Comparison of ENCODE assay signal across 21 cellular contexts in the genomic region with DNA sequence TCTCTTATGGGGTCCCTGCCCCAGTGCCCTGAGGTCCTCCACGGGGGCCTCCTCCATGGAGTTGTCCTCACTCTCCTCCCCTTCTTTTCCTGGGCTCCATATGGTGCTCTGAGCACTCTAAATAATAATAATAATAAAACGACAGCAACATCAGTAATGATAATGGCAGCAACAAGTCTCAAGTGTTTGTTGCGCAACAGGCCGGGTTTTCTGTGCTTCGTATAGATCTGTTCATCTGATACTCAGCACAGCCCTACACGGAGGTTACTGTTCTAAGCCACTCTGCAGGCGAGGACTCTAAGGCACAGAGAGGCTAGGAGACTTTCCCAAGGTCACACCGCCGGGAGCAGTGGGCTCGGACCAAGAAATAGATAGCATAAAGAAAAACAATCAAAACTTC. TPM values are rescaled to one million over a fixed set of nuclear protein-coding genes. Genes with fewer than 3 reads are reported as not detected.
DNase-seq lines count a peak whose midpoint lies in the region; ATAC-seq, FAIRE-seq and TF ChIP-seq lines count a peak whose summit lies in the region.
"Had no signal": no experiment of that assay in that cellular context is flagged by ENCODE, and none has a peak within 500 bp of the region (broad histone marks: within the 10 kb centered on the region; RNA-seq: fewer than 3 reads in every experiment).

No MANE protein-coding gene starts in this region.

- H3K79me1 ChIP-seq in mesenchymal stem cell (replicated peaks; ENCODE audit: low read length, poor library complexity, severe bottlenecking), result no peaks in the 10 kb centered on the region

- H4K8ac ChIP-seq in mesenchymal stem cell (ENCODE audit: low read length), result no peak overlapping the region

- H2BK5ac ChIP-seq in mesenchymal stem cell (ENCODE audit: low read depth, low read length, poor library complexity, severe bottlenecking), result no peak overlapping the region

- CTCF ChIA-PET in A549 (lab: Yijun Ruan, JAX), result interaction anchor here (1.3 to 4.8 kb wide), 3 partner anchors 10 to 16 kb away, joined by 3 to 26 read pairs (median 7); no protein-coding TSS in a partner anchor

- H3K18ac ChIP-seq in mesenchymal stem cell (ENCODE audit: low read depth in 1 of 2, low read length in 2 of 2), result no peak overlapping the region

- no peak for ATAC-seq in A549

- H3K9me3 ChIP-seq in A549 (no peaks in the 10 kb centered on the region), mesenchymal stem cell (ENCODE audit: control insufficient read depth, low read length) (no peaks in the 10 kb centered on the region)
- H3K9me3 ChIP-seq: BE2C had no signal

- H3K27ac ChIP-seq in A549 (no peak overlapping the region), mesenchymal stem cell (ENCODE audit: low read length, poor library complexity, severe bottlenecking) (no peak overlapping the region)
- H3K27ac ChIP-seq: KMS-11 had no signal

- H3K9ac ChIP-seq in mesenchymal stem cell (ENCODE audit: low read length), result no peak overlapping the region
- H3K9ac ChIP-seq: KMS-11 had no signal

- WGBS in A549 (ENCODE audit: missing lambda C conversion rate), result 63% methylated on average over 10 of the region's 10 CpGs
- WGBS in mesenchymal stem cell, result 79% methylated on average over 10 of the region's 10 CpGs

- H2AK5ac ChIP-seq in mesenchymal stem cell (ENCODE audit: low read length, severe bottlenecking), result no peak overlapping the region

- no peak for TF ChIP-seq CTCF in A549 (IDR thresholded peaks at IDR 0.05)

- H3K36me3 ChIP-seq in mesenchymal stem cell (ENCODE audit: control insufficient read depth in 1 of 2, insufficient read depth in 2 of 2, low read depth in 1 of 2, low read length in 2 of 2), result no peaks in the 10 kb centered on the region
- H3K36me3 ChIP-seq: BE2C had no signal

- no peak for TF ChIP-seq POLR2A in A549 (IDR thresholded peaks at IDR 0.05; ENCODE audit: low read length)

- no peak overlapping the region for H3K14ac ChIP-seq in mesenchymal stem cell (ENCODE audit: low read length in 2 of 2)

- no peak overlapping the region for H2BK120ac ChIP-seq in mesenchymal stem cell (ENCODE audit: low read depth, low read length)

- no peak overlapping the region for H4K91ac ChIP-seq in mesenchymal stem cell (ENCODE audit: low read length)

- H3K4me3 ChIP-seq in A549, result no peak overlapping the region
- H3K4me3 ChIP-seq in mesenchymal stem cell (ENCODE audit: insufficient read depth in 1 of 2, low read depth in 1 of 2, low read length in 2 of 2), result no peak overlapping the region

- H2BK12ac ChIP-seq in mesenchymal stem cell (ENCODE audit: low read length in 2 of 2), result peak overlapping the region in 1 of 2 experiments; percentile 43

- no peak overlapping the region for H2BK15ac ChIP-seq in mesenchymal stem cell (ENCODE audit: low read depth, poor library complexity, severe bottlenecking)

- H3K4ac ChIP-seq in mesenchymal stem cell (ENCODE audit: low read depth in 1 of 2, low read length in 2 of 2), result no peak overlapping the region

- peaks cover 32 to 56% of the 10 kb centered on the region in 2 experiments for H3K27me3 ChIP-seq in mesenchymal stem cell (ENCODE audit: control insufficient read depth in 1 of 2, insufficient read depth in 1 of 2, low read length in 2 of 2)
- H3K27me3 ChIP-seq: BE2C had no signal

- H3K4me1 ChIP-seq in A549, result no peaks in the 10 kb centered on the region
- H3K4me1 ChIP-seq in mesenchymal stem cell (ENCODE audit: control insufficient read depth, insufficient read depth, low read depth, low read length), result no peaks in the 10 kb centered on the region
- H3K4me1 ChIP-seq: BE2C had no signal

- POLR2A ChIA-PET in A549 (lab: Yijun Ruan, JAX), result no interaction called here

- TF ChIP-seq RAD21 in A549 (conservative IDR thresholded peaks at IDR 0.05 in 1 of 2, IDR thresholded peaks at IDR 0.05 in 1 of 2), result no peak
- TF ChIP-seq RAD21 in Ishikawa (IDR thresholded peaks at IDR 0.05; ENCODE audit: low read depth), result no peak

- no peak overlapping the region for H3K23ac ChIP-seq in mesenchymal stem cell (ENCODE audit: low read length in 2 of 2)

- no peak for TF ChIP-seq EP300 in A549 (IDR thresholded peaks at IDR 0.05)
- TF ChIP-seq EP300 in Ishikawa (IDR thresholded peaks at IDR 0.05; ENCODE audit: borderline replicate concordance), result no peak

- H3K4me2 ChIP-seq in A549 (no peak overlapping the region), mesenchymal stem cell (ENCODE audit: low read length, poor library complexity, severe bottlenecking) (no peak overlapping the region)
- H3K4me2 ChIP-seq: KMS-11 had no signal

- no peak overlapping the region for H2AFZ ChIP-seq in mesenchymal stem cell (ENCODE audit: low read depth, low read length)

- DNase-seq in A549 (ENCODE audit: low read depth in 1 of 2, low spot score in 1 of 2) (no peak), amniotic epithelial cell (ENCODE audit: low read depth) (peak; percentile 29), mesenchymal stem cell (peak; percentile 49), occipital lobe (lab: John Stamatoyannopoulos, UW) (no peak)
- DNase-seq in stimulated activated CD8-positive, alpha-beta memory T cell treated with anti-CD3 and anti-CD28 coated beads, Interleukin-4, amount 100 ng/mL, for 48 hours, result no peak
- DNase-seq in activated CD4-positive, CD25-positive, alpha-beta regulatory T cell (lab: John Stamatoyannopoulos, UW), result no peak
- DNase-seq: BE2C; EL; GF-D8; H9; NCI-H1048; NCI-H1417 treated with DMSO at 0.1 percent for 48 hours; NCI-H187; NCI-H2107; NCI-H2227 treated with DMSO at 0.1 percent for 48 hours; NCI-H510A; NK-92 treated with Interleukin-12 subunit alpha and Interleukin-12 subunit beta, amount 100 ng/mL, for 24 hours had no signal

- FAIRE-seq in A549 (lab: Jason Lieb, UNC), result no peak
- FAIRE-seq: A204.1, D721Med had no signal

TF ChIP-seq in A549, 52 proteins besides CTCF, POLR2A, EP300 and RAD21:
- TF ChIP-seq TP53 (CRISPR knock-in tag; IDR thresholded peaks at IDR 0.05), result no peak
- peak; percentile 73 to 92; a peak in 3 of 4 replicates for TF ChIP-seq CEBPB (IDR thresholded peaks at IDR 0.05)
- TF ChIP-seq MAFK (IDR thresholded peaks at IDR 0.05; ENCODE audit: partially characterized antibody), result no peak
- TF ChIP-seq POLR2AphosphoS2 (conservative IDR thresholded peaks at IDR 0.05; ENCODE audit: low read length), result no peak

TF ChIP-seq in Ishikawa, 13 proteins besides CTCF, POLR2A, EP300 and RAD21:
- no peak for TF ChIP-seq TAF1 (IDR thresholded peaks at IDR 0.05; ENCODE audit: low read depth)
- peak; percentile 92 for TF ChIP-seq CEBPB (IDR thresholded peaks at IDR 0.05)

RNA-seq across cellular contexts. Expression of a gene that starts 13.7 kb away (rescaled TPM):
- 0.15 TPM in 1 of 2 replicates, not detected in the other for polyA plus RNA-seq in A549 (2011; rRNA removed)
- polyA plus RNA-seq in A549 (2012; cell fraction: cytosol; rRNA removed), result 0.05 TPM in 1 of 2 replicates, not detected in the other
- polyA plus RNA-seq in A549 (2012; cell fraction: nucleus; rRNA removed), result 0.11 TPM in 1 of 2 replicates, not detected in the other
- polyA plus RNA-seq in A549 (2017; fragmentation: RNase III; extraction: RNeasy Plus Mini Kit Qiagen cat#74134 plus additional on column Dnase treatment), result 0.04 TPM in 1 of 3 replicates, not detected in the others
- not detected in 2 replicates for polyA minus RNA-seq in A549 (2011; rRNA and poly(A)+ RNA removed)
- 0.03 TPM for polyA plus RNA-seq in mesenchymal stem cell (2013, experiment 1 of 2)
- 0.07 TPM for polyA plus RNA-seq in mesenchymal stem cell (2013, experiment 2 of 2)
- total RNA-seq in occipital lobe, result not detected
- total RNA-seq: H9 had no signal

Comparison
In these comparisons a context has a peak if more than half of its experiments do, and no peak if none do; other contexts are left out.
1. DNase-seq: peak in amniotic epithelial cell (single experiment) and mesenchymal stem cell (single experiment); none in A549 (0 of 2), occipital lobe (single experiment), stimulated activated CD8-positive, alpha-beta memory T cell treated with anti-CD3 and anti-CD28 coated beads, Interleukin-4, amount 100 ng/mL, for 48 hours (single experiment) and activated CD4-positive, CD25-positive, alpha-beta regulatory T cell (0 of 4).